1 cellular context compared by ENCODE assay signal in genomic region chr12:132489602-132490239, GRCh38.
A peak's percentile ranks its signal among the peaks of the same experiment; 100 is the strongest.
TF ChIP-seq lines count a peak whose summit lies in the region.

Gene FBRSL1, plus strand, starts transcription at chr12:132490151.

TF ChIP-seq in WTC11, 78 proteins besides CTCF, POLR2A, EP300 and RAD21 (continued from another document):
- TF ChIP-seq ZNF232 (CRISPR knock-in tag; IDR thresholded peaks at IDR 0.05) (no peak), IRF1 (CRISPR knock-in tag; IDR thresholded peaks at IDR 0.05) (no peak), E2F5 (CRISPR knock-in tag; IDR thresholded peaks at IDR 0.05) (peak; percentile 55; the same call in 1 of the 2 replicates)
